Comparison of ENCODE assay signal across 24 cellular contexts in the genomic region with DNA sequence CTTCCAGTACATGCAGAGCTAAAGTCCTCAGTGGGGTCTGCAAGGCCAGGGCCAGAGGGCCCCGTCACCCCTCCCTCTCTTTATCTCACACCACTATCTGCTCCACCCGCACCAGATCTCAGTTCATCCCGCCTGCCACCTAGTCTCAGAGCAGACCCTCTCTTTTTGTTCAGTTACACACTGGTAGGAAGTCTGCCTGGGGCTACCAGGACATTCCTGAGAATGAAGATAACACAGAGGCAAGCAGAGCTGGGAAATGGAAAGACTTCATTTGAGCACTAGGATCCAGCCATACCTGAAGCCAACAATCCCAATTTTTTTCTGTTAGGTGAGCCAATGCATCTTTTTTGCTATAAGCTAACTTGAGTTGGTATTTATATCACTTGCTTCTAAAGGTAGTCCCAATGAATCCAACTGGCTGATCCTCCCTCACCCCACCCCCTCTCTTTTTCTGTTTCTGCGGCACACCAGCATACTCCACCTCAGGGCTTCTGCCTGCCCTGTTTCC. TPM values are rescaled to one million over a fixed set of nuclear protein-coding genes. Genes with fewer than 3 reads are reported as not detected.
"Had no signal": no experiment of that assay in that cellular context is flagged by ENCODE, and none has a peak within 500 bp of the region (broad histone marks: within the 10 kb centered on the region; RNA-seq: fewer than 3 reads in every experiment).

No MANE protein-coding gene starts in this region.

- DNase-seq: dorsolateral prefrontal cortex; effector CD4-positive, alpha-beta T cell; hypothalamus; immature natural killer cell; islet precursor cell; left ventricle myocardium superior; lower lobe of right lung; natural killer cell; stimulated activated CD4-positive, alpha-beta T cell treated with anti-CD3 and anti-CD28 coated beads, Interleukin-12 subunit alpha, Interleukin-12 subunit beta, amount 100 ng/mL, for 4 hours; stimulated activated CD4-positive, alpha-beta T cell treated with anti-CD3 and anti-CD28 coated beads, Interleukin-1b, Interleukin-23, amount 100 ng/mL, for 48 hours; stimulated activated CD4-positive, alpha-beta T cell treated with anti-CD3 and anti-CD28 coated beads, Interleukin-4, amount 100 ng/mL, for 1 hour; stimulated activated CD8-positive, alpha-beta memory T cell treated with anti-CD3 and anti-CD28 coated beads, Interleukin-4, amount 100 ng/mL, for 48 hours; stimulated activated naive CD4-positive, alpha-beta T cell treated with Interleukin-2 at 50 U/mL for 16 hours; stomach; testis; tibial artery; upper lobe of left lung had no signal

- H2AFZ ChIP-seq: parathyroid adenoma had no signal

- H3K9ac ChIP-seq: parathyroid adenoma had no signal

- H3K4me3 Mint-ChIP-seq: immature natural killer cell, natural killer cell had no signal

- H3K4me3 ChIP-seq: dorsolateral prefrontal cortex, lower lobe of right lung, smooth muscle cell, stomach, testis, tibial artery, upper lobe of left lung had no signal

- H3K4me1 Mint-ChIP-seq: immature natural killer cell, natural killer cell had no signal

- H3K27me3 Mint-ChIP-seq: progenitor cell of endocrine pancreas had no signal

- H3K4me2 ChIP-seq: smooth muscle cell had no signal

- H3K27ac Mint-ChIP-seq: natural killer cell, progenitor cell of endocrine pancreas had no signal

- H3K36me3 ChIP-seq: lower lobe of right lung, neutrophil, stomach, tibial artery, upper lobe of left lung had no signal

- H3K27me3 ChIP-seq: dorsolateral prefrontal cortex, neutrophil, testis, upper lobe of left lung had no signal

- ATAC-seq: left ventricle myocardium superior, lower lobe of right lung, natural killer cell, sciatic nerve had no signal

- H3K36me3 Mint-ChIP-seq: immature natural killer cell, natural killer cell had no signal

- H3K9me3 ChIP-seq: lower lobe of right lung, neutrophil, stomach, testis, tibial artery, upper lobe of left lung had no signal

- H3K27ac ChIP-seq: lower lobe of right lung, neutrophil, parathyroid adenoma, stomach, testis, tibial artery, upper lobe of left lung had no signal

- H3K4me1 ChIP-seq: lower lobe of right lung, parathyroid adenoma, stomach, testis, tibial artery, upper lobe of left lung had no signal

- H3K9me3 Mint-ChIP-seq: immature natural killer cell, natural killer cell had no signal

RNA-seq across cellular contexts. Expression of a gene that starts 24.5 kb away (rescaled TPM):
- total RNA-seq: fibroblast of villous mesenchyme, left ventricle myocardium superior, mononuclear cell, natural killer cell, smooth muscle cell had no signal
- polyA plus RNA-seq: immature natural killer cell, smooth muscle cell had no signal
